ENCODE assay signal across 8 cellular contexts in genomic region chr3:16550676-16551341, GRCh38. TPM values are rescaled to one million over a fixed set of nuclear protein-coding genes. Genes with fewer than 3 reads are reported as not detected.
DNase-seq lines count a peak whose midpoint lies in the region; ATAC-seq, FAIRE-seq and TF ChIP-seq lines count a peak whose summit lies in the region.

No MANE protein-coding gene starts in this region.

- ATAC-seq in GM18502 (IDR thresholded peaks at IDR 0.05; ENCODE audit: poor library complexity, unreplicated experiment) (peak; percentile 90), HG03097 (IDR thresholded peaks at IDR 0.05; ENCODE audit: low FRiP score, unreplicated experiment) (peak; percentile 65)

- intact Hi-C loops in A673 (cut with micrococcal nuclease; ENCODE audit: unreplicated experiment), result loop anchor here (1.0 to 2.0 kb wide), 2 partner anchors 261 to 502 kb away; no protein-coding TSS in a partner anchor

- DNase-seq in A673 (ENCODE audit: low spot score) (peak; percentile 89), NCI-H2196 (lab: John Stamatoyannopoulos, UW; ENCODE audit: unreplicated experiment) (peak; percentile 41), bronchial epithelial cell (ENCODE audit: low read depth) (peak; percentile 83), kidney epithelial cell (ENCODE audit: low read depth) (peak; percentile 49)
- DNase-seq in stimulated activated CD4-positive, alpha-beta T cell treated with anti-CD3 and anti-CD28 coated beads, Interleukin-2, amount 100 ng/mL, for 4 hours (ENCODE audit: low read depth), result peak; percentile 67

- peaks cover 5% of the 10 kb centered on the region for H3K4me1 ChIP-seq in A673 (ENCODE audit: insufficient read depth, low read length, poor library complexity, severe bottlenecking)

- H3K27ac ChIP-seq in A673 (ENCODE audit: low read depth, low read length, poor library complexity, severe bottlenecking), result peak overlapping the region; percentile 16

- no peaks in the 10 kb centered on the region for H3K9me3 ChIP-seq in A673 (ENCODE audit: low read depth, low read length, poor library complexity, severe bottlenecking)

- TF ChIP-seq CTCF in A673 (conservative IDR thresholded peaks at IDR 0.05; ENCODE audit: low read depth, low read length) (peak; percentile 90), WI38 (IDR thresholded peaks at IDR 0.05; ENCODE audit: low read depth, low read length) (peak; percentile 80), bronchial epithelial cell (IDR thresholded peaks at IDR 0.05; ENCODE audit: insufficient read depth, low read length, severe bottlenecking) (peak; percentile 82), kidney epithelial cell (IDR thresholded peaks at IDR 0.05; ENCODE audit: insufficient read depth, low read length, poor library complexity, severe bottlenecking) (peak; percentile 75)

- H3K27me3 ChIP-seq in A673 (replicated peaks; ENCODE audit: insufficient read depth, low read depth, low read length, poor library complexity) (no peaks in the 10 kb centered on the region), bronchial epithelial cell (ENCODE audit: control insufficient read depth, insufficient read depth, low read length) (no peaks in the 10 kb centered on the region), kidney epithelial cell (ENCODE audit: control insufficient read depth, insufficient read depth, low read length) (no peaks in the 10 kb centered on the region)

- no TSS peak for BruUV-seq in A673 (replicated peaks; lab: Mats Ljungman, UMichigan)

- POLR2A ChIA-PET in A673 (lab: Charles Lee; ENCODE audit: low non-redundant PET), result interaction anchor here (0.7 kb wide), 1 partner anchor 15 kb away, joined by 4 read pairs; no protein-coding TSS in a partner anchor

- FAIRE-seq in bronchial epithelial cell (lab: Jason Lieb, UNC), result peak; percentile 91

- CTCF ChIA-PET in A673 (lab: Charles Lee), result interaction anchor here (1.7 to 2.8 kb wide), 2 partner anchors 260 to 283 kb away, joined by 14 to 19 read pairs; no protein-coding TSS in a partner anchor

- H3K36me3 ChIP-seq in A673 (ENCODE audit: insufficient read depth, low read length, poor library complexity, severe bottlenecking) (no peaks in the 10 kb centered on the region), bronchial epithelial cell (ENCODE audit: control insufficient read depth, insufficient read depth, low read length) (no peaks in the 10 kb centered on the region), kidney epithelial cell (ENCODE audit: control insufficient read depth, insufficient read depth, low read length) (no peaks in the 10 kb centered on the region)

- H3K4me3 ChIP-seq in A673 (ENCODE audit: low read depth, low read length, poor library complexity, severe bottlenecking) (no peak overlapping the region), WI38 (ENCODE audit: low read depth, low read length) (no peak overlapping the region), bronchial epithelial cell (ENCODE audit: low read depth, low read length) (peak overlapping the region; percentile 4), kidney epithelial cell (ENCODE audit: low read depth, low read length) (no peak overlapping the region)

RNA-seq across cellular contexts. Expression of gene RFTN1, which starts 37.3 kb away (rescaled TPM):
- 0.60 and 1.2 TPM in 2 replicates for total RNA-seq in A673 (2021)
- total RNA-seq in bronchial epithelial cell, result 8.4 and 9.2 TPM in 2 replicates
- total RNA-seq in kidney epithelial cell, result 50.7 and 58.3 TPM in 2 replicates

RNA-seq across cellular contexts. Expression of gene DAZL, which starts 54.4 kb away (rescaled TPM):
- total RNA-seq in A673 (2021) (not detected in 2 replicates), bronchial epithelial cell (not detected in 2 replicates), kidney epithelial cell (not detected in 2 replicates)
